8 cellular contexts compared by ENCODE assay signal in the genomic region with DNA sequence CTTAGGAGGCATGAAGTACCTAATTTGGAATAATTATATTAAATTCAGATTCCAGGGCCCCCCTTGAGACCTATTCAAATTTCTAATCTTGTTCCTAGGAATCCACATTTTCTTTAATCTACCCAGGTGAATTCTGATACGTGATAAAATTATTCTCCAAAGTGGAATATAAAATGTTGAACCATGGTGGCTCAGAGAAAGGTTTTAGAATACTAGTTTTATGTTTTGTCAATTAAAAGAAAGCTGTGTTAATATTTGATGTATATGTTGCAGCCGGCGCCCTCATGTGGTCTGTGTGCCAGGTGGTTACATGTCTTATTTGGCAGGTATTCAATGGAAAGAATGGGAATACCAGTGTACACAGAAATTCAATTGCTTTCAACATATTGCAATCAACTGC.
DNase-seq lines count a peak whose midpoint lies in the region; ATAC-seq and TF ChIP-seq lines count a peak whose summit lies in the region.
"Had no signal": no experiment of that assay in that cellular context is flagged by ENCODE, and none has a peak within 500 bp of the region (broad histone marks: within the 10 kb centered on the region; RNA-seq: fewer than 3 reads in every experiment).

No MANE protein-coding gene starts in this region.

- H3K9me2 ChIP-seq in GM23338 (ENCODE audit: insufficient read depth) = no peaks in the 10 kb centered on the region

- H4K20me1 ChIP-seq in GM23338 (replicated peaks; ENCODE audit: insufficient read depth) (peaks cover 4% of the 10 kb centered on the region; the same call in 1 of the 2 replicates), neural progenitor cell (ENCODE audit: low read depth) (peaks cover 14% of the 10 kb centered on the region)

- H3K4me3 Mint-ChIP-seq in GM23338 = no peak overlapping the region
- H3K4me3 Mint-ChIP-seq in chondrocyte (ENCODE audit: unreplicated experiment) = no peak overlapping the region
- H3K4me3 Mint-ChIP-seq in neural progenitor cell = no peak overlapping the region
- H3K4me3 Mint-ChIP-seq in activated naive CD8-positive, alpha-beta T cell treated with anti-CD3 and anti-CD28 coated beads, Interleukin-2, amount 50 U/mL, for 24 hours = no peak overlapping the region
- H3K4me3 Mint-ChIP-seq: activated B cell treated with CpG ODN at 0.5 μM for 24 hours had no signal

- H3K27ac Mint-ChIP-seq in GM23338 (no peak overlapping the region), chondrocyte (ENCODE audit: unreplicated experiment) (no peak overlapping the region), neural progenitor cell (no peak overlapping the region)
- no peak overlapping the region for H3K27ac Mint-ChIP-seq in activated naive CD8-positive, alpha-beta T cell treated with anti-CD3 and anti-CD28 coated beads, Interleukin-2, amount 50 U/mL, for 24 hours
- H3K27ac Mint-ChIP-seq: activated B cell treated with CpG ODN at 0.5 μM for 24 hours had no signal

- H3K4me1 ChIP-seq in GM23338 (ENCODE audit: insufficient read depth) (peaks cover 24% of the 10 kb centered on the region), neural progenitor cell (no peaks in the 10 kb centered on the region)

- no peaks in the 10 kb centered on the region for H3K9me3 ChIP-seq in neural progenitor cell (ENCODE audit: low read depth)

- H3F3A ChIP-seq in GM23338 (replicated peaks; ENCODE audit: low read depth) (0 out of 2 replicates have a peak, but pooled peaks cover 4% of the 10 kb centered on the region), neural progenitor cell (ENCODE audit: low read depth) (no peaks in the 10 kb centered on the region)

- H3K4me3 ChIP-seq in GM23338 (no peak overlapping the region), neural progenitor cell (no peak overlapping the region)

- H3K9me3 Mint-ChIP-seq in GM23338 (no peaks in the 10 kb centered on the region), chondrocyte (ENCODE audit: low read depth) (no peaks in the 10 kb centered on the region), neural progenitor cell (no peaks in the 10 kb centered on the region)
- no peaks in the 10 kb centered on the region for H3K9me3 Mint-ChIP-seq in activated naive CD8-positive, alpha-beta T cell treated with anti-CD3 and anti-CD28 coated beads, Interleukin-2, amount 50 U/mL, for 24 hours
- H3K9me3 Mint-ChIP-seq: activated B cell treated with CpG ODN at 0.5 μM for 24 hours had no signal

- ATAC-seq in GM23338 = peak; percentile 57; the same call in 2 of the 3 replicates
- no peak for ATAC-seq in activated naive CD8-positive, alpha-beta T cell treated with anti-CD3 and anti-CD28 coated beads, Interleukin-2, amount 50 U/mL, for 24 hours

- no peak overlapping the region for H3K27ac ChIP-seq in GM23338 (ENCODE audit: low read depth)
- H3K27ac ChIP-seq in neural progenitor cell = no peak overlapping the region

- H3K79me2 ChIP-seq in GM23338 (replicated peaks; ENCODE audit: insufficient read depth) (peaks cover 48% of the 10 kb centered on the region), neural progenitor cell (ENCODE audit: low read depth) (peaks cover 21% of the 10 kb centered on the region)

- H3K27me3 ChIP-seq in GM23338 (ENCODE audit: insufficient read depth) (no peaks in the 10 kb centered on the region), neural progenitor cell (no peaks in the 10 kb centered on the region)

- H3K36me3 ChIP-seq in GM23338 (ENCODE audit: insufficient read depth) (no peaks in the 10 kb centered on the region), neural progenitor cell (no peaks in the 10 kb centered on the region)

- H3K36me3 Mint-ChIP-seq in GM23338 (ENCODE audit: low read depth) (no peaks in the 10 kb centered on the region), chondrocyte (ENCODE audit: low read depth) (no peaks in the 10 kb centered on the region), neural progenitor cell (no peaks in the 10 kb centered on the region)
- H3K36me3 Mint-ChIP-seq in activated naive CD8-positive, alpha-beta T cell treated with anti-CD3 and anti-CD28 coated beads, Interleukin-2, amount 50 U/mL, for 24 hours (ENCODE audit: low read depth) = no peaks in the 10 kb centered on the region

- H3K4me1 Mint-ChIP-seq in GM23338 = peaks cover 40% of the 10 kb centered on the region
- peaks cover 4% of the 10 kb centered on the region for H3K4me1 Mint-ChIP-seq in chondrocyte (ENCODE audit: low read depth)
- no peaks in the 10 kb centered on the region for H3K4me1 Mint-ChIP-seq in neural progenitor cell
- H3K4me1 Mint-ChIP-seq in activated naive CD8-positive, alpha-beta T cell treated with anti-CD3 and anti-CD28 coated beads, Interleukin-2, amount 50 U/mL, for 24 hours = no peaks in the 10 kb centered on the region
- H3K4me1 Mint-ChIP-seq: activated B cell treated with CpG ODN at 0.5 μM for 24 hours had no signal

- no peak overlapping the region for H2AFZ ChIP-seq in GM23338
- no peak overlapping the region for H2AFZ ChIP-seq in neural progenitor cell (replicated peaks)

- H3K27me3 Mint-ChIP-seq in GM23338 (ENCODE audit: insufficient read depth, low read depth, poor library complexity) (peaks cover 6% of the 10 kb centered on the region), chondrocyte (ENCODE audit: low read depth) (no peaks in the 10 kb centered on the region), neural progenitor cell (ENCODE audit: insufficient read depth, low read depth) (no peaks in the 10 kb centered on the region)
- H3K27me3 Mint-ChIP-seq in activated naive CD8-positive, alpha-beta T cell treated with anti-CD3 and anti-CD28 coated beads, Interleukin-2, amount 50 U/mL, for 24 hours = no peaks in the 10 kb centered on the region
- H3K27me3 Mint-ChIP-seq: activated B cell treated with CpG ODN at 0.5 μM for 24 hours had no signal

- DNase-seq in GM23338 (ENCODE audit: low spot score) (peak; percentile 67), NCI-H2081 (lab: John Stamatoyannopoulos, UW) (peak; percentile 61 to 84), chondrocyte (ENCODE audit: low spot score) (no peak), neural progenitor cell (ENCODE audit: low spot score) (peak; percentile 37), NOMO-1 (lab: John Stamatoyannopoulos, UW; ENCODE audit: unreplicated experiment in 2 of 2) (no peak), RPMI8226 (no peak)
- DNase-seq in activated naive CD8-positive, alpha-beta T cell treated with anti-CD3 and anti-CD28 coated beads, Interleukin-2, amount 50 U/mL, for 24 hours = no peak
- DNase-seq: activated B cell treated with CpG ODN at 0.5 μM for 24 hours had no signal

- H3K9ac ChIP-seq in neural progenitor cell = no peak overlapping the region

- no peak overlapping the region for H3K4me2 ChIP-seq in GM23338
- H3K4me2 ChIP-seq in neural progenitor cell = no peak overlapping the region

- TF ChIP-seq CTCF in GM23338 (conservative IDR thresholded peaks at IDR 0.05; ENCODE audit: low read depth in 2 of 2) (peak; percentile 66 to 95), chondrocyte (IDR thresholded peaks at IDR 0.05) (peak; percentile 73), neural progenitor cell (IDR thresholded peaks at IDR 0.05) (peak; percentile 61)

TF ChIP-seq in GM23338, 12 proteins besides CTCF, POLR2A, EP300 and RAD21:
- TF ChIP-seq POLR2AphosphoS5 (IDR thresholded peaks at IDR 0.05; ENCODE audit: low read depth) (no peak), ZNF331 (CRISPR knock-in tag; IDR thresholded peaks at IDR 0.05; ENCODE audit: low read depth) (no peak), STAT1 (IDR thresholded peaks at IDR 0.05; ENCODE audit: unreplicated experiment) (no peak), JUNB (IDR thresholded peaks at IDR 0.05; ENCODE audit: unreplicated experiment) (no peak)
- TF ChIP-seq, protein P1, sequence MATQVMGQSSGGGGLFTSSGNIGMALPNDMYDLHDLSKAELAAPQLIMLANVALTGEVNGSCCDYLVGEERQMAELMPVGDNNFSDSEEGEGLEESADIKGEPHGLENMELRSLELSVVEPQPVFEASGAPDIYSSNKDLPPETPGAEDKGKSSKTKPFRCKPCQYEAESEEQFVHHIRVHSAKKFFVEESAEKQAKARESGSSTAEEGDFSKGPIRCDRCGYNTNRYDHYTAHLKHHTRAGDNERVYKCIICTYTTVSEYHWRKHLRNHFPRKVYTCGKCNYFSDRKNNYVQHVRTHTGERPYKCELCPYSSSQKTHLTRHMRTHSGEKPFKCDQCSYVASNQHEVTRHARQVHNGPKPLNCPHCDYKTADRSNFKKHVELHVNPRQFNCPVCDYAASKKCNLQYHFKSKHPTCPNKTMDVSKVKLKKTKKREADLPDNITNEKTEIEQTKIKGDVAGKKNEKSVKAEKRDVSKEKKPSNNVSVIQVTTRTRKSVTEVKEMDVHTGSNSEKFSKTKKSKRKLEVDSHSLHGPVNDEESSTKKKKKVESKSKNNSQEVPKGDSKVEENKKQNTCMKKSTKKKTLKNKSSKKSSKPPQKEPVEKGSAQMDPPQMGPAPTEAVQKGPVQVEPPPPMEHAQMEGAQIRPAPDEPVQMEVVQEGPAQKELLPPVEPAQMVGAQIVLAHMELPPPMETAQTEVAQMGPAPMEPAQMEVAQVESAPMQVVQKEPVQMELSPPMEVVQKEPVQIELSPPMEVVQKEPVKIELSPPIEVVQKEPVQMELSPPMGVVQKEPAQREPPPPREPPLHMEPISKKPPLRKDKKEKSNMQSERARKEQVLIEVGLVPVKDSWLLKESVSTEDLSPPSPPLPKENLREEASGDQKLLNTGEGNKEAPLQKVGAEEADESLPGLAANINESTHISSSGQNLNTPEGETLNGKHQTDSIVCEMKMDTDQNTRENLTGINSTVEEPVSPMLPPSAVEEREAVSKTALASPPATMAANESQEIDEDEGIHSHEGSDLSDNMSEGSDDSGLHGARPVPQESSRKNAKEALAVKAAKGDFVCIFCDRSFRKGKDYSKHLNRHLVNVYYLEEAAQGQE (IDR thresholded peaks at IDR 0.05; ENCODE audit: unreplicated experiment) = no peak

Comparison
In these comparisons a context has a peak if more than half of its experiments do, and no peak if none do; other contexts are left out.
1. DNase-seq: peak in GM23338 (single experiment), NCI-H2081 (2 of 2) and neural progenitor cell (single experiment); none in chondrocyte (single experiment), NOMO-1 (0 of 2), activated naive CD8-positive, alpha-beta T cell treated with anti-CD3 and anti-CD28 coated beads, Interleukin-2, amount 50 U/mL, for 24 hours (single experiment) and RPMI8226 (single experiment).
2. Peak in every context shown above with its lines, with median percentiles within 50 percentile points of each other: CTCF ChIP-seq.